Comparison of ENCODE assay signal across 1 cellular context in the genomic region with DNA sequence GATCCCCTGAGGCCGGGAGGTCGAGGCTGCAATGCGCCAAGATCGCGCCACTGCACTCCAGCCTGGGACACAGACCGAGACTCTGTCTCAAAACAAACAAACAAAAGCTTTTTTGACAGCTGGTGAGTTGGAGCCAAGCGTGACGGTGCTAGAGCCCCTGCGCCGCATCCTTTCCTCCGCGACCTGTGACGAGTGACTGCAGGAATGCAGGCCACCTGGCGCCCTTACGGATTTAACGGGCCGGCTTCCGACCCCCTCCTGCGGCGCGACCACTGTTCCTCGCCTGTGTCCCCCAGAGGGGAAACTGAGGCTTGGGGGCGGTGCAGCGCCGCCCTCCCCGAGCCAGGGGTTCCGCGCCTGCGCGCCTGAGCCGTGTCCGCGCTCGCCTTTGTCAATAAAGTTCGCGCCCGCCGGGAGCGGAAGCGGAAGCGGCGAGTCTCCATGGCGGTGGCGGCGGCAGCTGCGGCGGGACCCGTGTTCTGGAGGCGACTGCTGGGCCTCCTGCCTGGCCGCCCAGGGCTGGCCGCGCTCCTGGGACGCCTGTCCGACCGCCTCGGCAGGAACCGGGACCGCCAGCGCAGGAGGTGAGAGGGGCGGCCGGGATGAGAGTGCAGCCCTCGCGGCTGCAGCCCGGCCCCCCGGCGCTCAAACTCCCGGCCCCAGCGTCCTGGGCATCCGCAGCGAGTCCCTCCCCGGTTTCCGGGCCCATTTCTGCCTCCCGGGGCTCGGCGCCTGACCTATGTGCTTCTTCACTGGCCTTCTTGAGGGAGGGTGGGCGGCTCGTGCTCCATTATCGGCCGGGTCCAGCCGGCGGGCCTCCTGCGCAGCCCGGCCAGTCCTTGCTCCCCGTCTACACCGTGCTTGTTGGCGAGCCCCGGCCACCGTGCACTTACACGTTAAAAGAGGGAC.
TF ChIP-seq lines count a peak whose summit lies in the region.

A gene with protein sequence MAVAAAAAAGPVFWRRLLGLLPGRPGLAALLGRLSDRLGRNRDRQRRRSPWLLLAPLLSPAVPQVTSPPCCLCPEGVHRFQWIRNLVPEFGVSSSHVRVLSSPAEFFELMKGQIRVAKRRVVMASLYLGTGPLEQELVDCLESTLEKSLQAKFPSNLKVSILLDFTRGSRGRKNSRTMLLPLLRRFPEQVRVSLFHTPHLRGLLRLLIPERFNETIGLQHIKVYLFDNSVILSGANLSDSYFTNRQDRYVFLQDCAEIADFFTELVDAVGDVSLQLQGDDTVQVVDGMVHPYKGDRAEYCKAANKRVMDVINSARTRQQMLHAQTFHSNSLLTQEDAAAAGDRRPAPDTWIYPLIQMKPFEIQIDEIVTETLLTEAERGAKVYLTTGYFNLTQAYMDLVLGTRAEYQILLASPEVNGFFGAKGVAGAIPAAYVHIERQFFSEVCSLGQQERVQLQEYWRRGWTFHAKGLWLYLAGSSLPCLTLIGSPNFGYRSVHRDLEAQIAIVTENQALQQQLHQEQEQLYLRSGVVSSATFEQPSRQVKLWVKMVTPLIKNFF (plus strand): TSS at position 425 of the 909 bp plus-strand sequence. CDS start 17 bp downstream, at position 442.

TF ChIP-seq in HepG2, 621 proteins besides CTCF, POLR2A, EP300 and RAD21 (continued from another document and continues in another):
- TF ChIP-seq, protein P1, sequence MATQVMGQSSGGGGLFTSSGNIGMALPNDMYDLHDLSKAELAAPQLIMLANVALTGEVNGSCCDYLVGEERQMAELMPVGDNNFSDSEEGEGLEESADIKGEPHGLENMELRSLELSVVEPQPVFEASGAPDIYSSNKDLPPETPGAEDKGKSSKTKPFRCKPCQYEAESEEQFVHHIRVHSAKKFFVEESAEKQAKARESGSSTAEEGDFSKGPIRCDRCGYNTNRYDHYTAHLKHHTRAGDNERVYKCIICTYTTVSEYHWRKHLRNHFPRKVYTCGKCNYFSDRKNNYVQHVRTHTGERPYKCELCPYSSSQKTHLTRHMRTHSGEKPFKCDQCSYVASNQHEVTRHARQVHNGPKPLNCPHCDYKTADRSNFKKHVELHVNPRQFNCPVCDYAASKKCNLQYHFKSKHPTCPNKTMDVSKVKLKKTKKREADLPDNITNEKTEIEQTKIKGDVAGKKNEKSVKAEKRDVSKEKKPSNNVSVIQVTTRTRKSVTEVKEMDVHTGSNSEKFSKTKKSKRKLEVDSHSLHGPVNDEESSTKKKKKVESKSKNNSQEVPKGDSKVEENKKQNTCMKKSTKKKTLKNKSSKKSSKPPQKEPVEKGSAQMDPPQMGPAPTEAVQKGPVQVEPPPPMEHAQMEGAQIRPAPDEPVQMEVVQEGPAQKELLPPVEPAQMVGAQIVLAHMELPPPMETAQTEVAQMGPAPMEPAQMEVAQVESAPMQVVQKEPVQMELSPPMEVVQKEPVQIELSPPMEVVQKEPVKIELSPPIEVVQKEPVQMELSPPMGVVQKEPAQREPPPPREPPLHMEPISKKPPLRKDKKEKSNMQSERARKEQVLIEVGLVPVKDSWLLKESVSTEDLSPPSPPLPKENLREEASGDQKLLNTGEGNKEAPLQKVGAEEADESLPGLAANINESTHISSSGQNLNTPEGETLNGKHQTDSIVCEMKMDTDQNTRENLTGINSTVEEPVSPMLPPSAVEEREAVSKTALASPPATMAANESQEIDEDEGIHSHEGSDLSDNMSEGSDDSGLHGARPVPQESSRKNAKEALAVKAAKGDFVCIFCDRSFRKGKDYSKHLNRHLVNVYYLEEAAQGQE (IDR thresholded peaks at IDR 0.05; ENCODE audit: borderline replicate concordance in 1 of 2, low read depth in 1 of 2, low read length in 2 of 2) = peak in 1 of 2 experiments; percentile 67; a peak in 1 of 4 replicates
- TF ChIP-seq SRSF9 (IDR thresholded peaks at IDR 0.05; ENCODE audit: borderline replicate concordance, insufficient read depth, low read depth, low read length, poor library complexity, severe bottlenecking) (no peak), IKZF4 (CRISPR knock-in tag; IDR thresholded peaks at IDR 0.05; ENCODE audit: borderline replicate concordance, low read depth, not compliant biosample characterization) (peak; percentile 96), ZNF629 (CRISPR knock-in tag; conservative IDR thresholded peaks at IDR 0.05) (no peak), AHR (CRISPR knock-in tag; IDR thresholded peaks at IDR 0.05) (no peak), PHF8 (CRISPR knock-in tag; IDR thresholded peaks at IDR 0.05) (peak; percentile 96), ZNF549 (CRISPR knock-in tag; IDR thresholded peaks at IDR 0.05) (no peak), KLF6 (CRISPR knock-in tag; IDR thresholded peaks at IDR 0.05) (no peak), POLR2AphosphoS5 (IDR thresholded peaks at IDR 0.05; ENCODE audit: low read depth, low read length) (peak; percentile 78), NFE2L1 (CRISPR knock-in tag; IDR thresholded peaks at IDR 0.05; ENCODE audit: borderline replicate concordance) (no peak; the same call in 1 of the 2 replicates), KMT2A (CRISPR knock-in tag; IDR thresholded peaks at IDR 0.05) (peak; percentile 98), RORA (CRISPR knock-in tag; IDR thresholded peaks at IDR 0.05) (no peak), FOXO1 (CRISPR knock-in tag; IDR thresholded peaks at IDR 0.05) (peak; percentile 55; the same call in 1 of the 2 replicates), PHF21A (CRISPR knock-in tag; IDR thresholded peaks at IDR 0.05) (peak; percentile 79), FLYWCH1 (CRISPR knock-in tag; IDR thresholded peaks at IDR 0.05) (no peak), ZNF451 (CRISPR knock-in tag; IDR thresholded peaks at IDR 0.05) (no peak), HNRNPL (IDR thresholded peaks at IDR 0.05; ENCODE audit: low read depth, low read length) (no peak), SRY (CRISPR knock-in tag; IDR thresholded peaks at IDR 0.05) (no peak), POLR2G (IDR thresholded peaks at IDR 0.05; ENCODE audit: low read depth, low read length) (peak; percentile 92), TAF15 (IDR thresholded peaks at IDR 0.05; ENCODE audit: low read depth, low read length, poor library complexity, severe bottlenecking) (no peak), KLF15 (CRISPR knock-in tag; IDR thresholded peaks at IDR 0.05; ENCODE audit: borderline replicate concordance) (no peak), CBX5 (CRISPR knock-in tag; IDR thresholded peaks at IDR 0.05; ENCODE audit: borderline replicate concordance) (peak; percentile 91; the same call in 1 of the 2 replicates), ZFP90 (CRISPR knock-in tag; IDR thresholded peaks at IDR 0.05; ENCODE audit: borderline replicate concordance) (peak; percentile 80; the same call in 1 of the 2 replicates), ONECUT2 (CRISPR knock-in tag; IDR thresholded peaks at IDR 0.05) (no peak), ZSCAN9 (CRISPR knock-in tag; IDR thresholded peaks at IDR 0.05; ENCODE audit: borderline replicate concordance) (no peak), ZNF572 (CRISPR knock-in tag; IDR thresholded peaks at IDR 0.05) (no peak)
- TF ChIP-seq, protein P2, sequence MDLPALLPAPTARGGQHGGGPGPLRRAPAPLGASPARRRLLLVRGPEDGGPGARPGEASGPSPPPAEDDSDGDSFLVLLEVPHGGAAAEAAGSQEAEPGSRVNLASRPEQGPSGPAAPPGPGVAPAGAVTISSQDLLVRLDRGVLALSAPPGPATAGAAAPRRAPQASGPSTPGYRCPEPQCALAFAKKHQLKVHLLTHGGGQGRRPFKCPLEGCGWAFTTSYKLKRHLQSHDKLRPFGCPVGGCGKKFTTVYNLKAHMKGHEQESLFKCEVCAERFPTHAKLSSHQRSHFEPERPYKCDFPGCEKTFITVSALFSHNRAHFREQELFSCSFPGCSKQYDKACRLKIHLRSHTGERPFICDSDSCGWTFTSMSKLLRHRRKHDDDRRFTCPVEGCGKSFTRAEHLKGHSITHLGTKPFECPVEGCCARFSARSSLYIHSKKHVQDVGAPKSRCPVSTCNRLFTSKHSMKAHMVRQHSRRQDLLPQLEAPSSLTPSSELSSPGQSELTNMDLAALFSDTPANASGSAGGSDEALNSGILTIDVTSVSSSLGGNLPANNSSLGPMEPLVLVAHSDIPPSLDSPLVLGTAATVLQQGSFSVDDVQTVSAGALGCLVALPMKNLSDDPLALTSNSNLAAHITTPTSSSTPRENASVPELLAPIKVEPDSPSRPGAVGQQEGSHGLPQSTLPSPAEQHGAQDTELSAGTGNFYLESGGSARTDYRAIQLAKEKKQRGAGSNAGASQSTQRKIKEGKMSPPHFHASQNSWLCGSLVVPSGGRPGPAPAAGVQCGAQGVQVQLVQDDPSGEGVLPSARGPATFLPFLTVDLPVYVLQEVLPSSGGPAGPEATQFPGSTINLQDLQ (CRISPR knock-in tag; IDR thresholded peaks at IDR 0.05) = peak; percentile 95
- TF ChIP-seq, protein P3, sequence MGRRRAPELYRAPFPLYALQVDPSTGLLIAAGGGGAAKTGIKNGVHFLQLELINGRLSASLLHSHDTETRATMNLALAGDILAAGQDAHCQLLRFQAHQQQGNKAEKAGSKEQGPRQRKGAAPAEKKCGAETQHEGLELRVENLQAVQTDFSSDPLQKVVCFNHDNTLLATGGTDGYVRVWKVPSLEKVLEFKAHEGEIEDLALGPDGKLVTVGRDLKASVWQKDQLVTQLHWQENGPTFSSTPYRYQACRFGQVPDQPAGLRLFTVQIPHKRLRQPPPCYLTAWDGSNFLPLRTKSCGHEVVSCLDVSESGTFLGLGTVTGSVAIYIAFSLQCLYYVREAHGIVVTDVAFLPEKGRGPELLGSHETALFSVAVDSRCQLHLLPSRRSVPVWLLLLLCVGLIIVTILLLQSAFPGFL (CRISPR knock-in tag; IDR thresholded peaks at IDR 0.05) = no peak
- TF ChIP-seq, protein P4, sequence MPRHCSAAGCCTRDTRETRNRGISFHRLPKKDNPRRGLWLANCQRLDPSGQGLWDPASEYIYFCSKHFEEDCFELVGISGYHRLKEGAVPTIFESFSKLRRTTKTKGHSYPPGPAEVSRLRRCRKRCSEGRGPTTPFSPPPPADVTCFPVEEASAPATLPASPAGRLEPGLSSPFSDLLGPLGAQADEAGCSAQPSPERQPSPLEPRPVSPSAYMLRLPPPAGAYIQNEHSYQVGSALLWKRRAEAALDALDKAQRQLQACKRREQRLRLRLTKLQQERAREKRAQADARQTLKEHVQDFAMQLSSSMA (CRISPR knock-in tag; IDR thresholded peaks at IDR 0.05) = no peak
- TF ChIP-seq, protein P5, sequence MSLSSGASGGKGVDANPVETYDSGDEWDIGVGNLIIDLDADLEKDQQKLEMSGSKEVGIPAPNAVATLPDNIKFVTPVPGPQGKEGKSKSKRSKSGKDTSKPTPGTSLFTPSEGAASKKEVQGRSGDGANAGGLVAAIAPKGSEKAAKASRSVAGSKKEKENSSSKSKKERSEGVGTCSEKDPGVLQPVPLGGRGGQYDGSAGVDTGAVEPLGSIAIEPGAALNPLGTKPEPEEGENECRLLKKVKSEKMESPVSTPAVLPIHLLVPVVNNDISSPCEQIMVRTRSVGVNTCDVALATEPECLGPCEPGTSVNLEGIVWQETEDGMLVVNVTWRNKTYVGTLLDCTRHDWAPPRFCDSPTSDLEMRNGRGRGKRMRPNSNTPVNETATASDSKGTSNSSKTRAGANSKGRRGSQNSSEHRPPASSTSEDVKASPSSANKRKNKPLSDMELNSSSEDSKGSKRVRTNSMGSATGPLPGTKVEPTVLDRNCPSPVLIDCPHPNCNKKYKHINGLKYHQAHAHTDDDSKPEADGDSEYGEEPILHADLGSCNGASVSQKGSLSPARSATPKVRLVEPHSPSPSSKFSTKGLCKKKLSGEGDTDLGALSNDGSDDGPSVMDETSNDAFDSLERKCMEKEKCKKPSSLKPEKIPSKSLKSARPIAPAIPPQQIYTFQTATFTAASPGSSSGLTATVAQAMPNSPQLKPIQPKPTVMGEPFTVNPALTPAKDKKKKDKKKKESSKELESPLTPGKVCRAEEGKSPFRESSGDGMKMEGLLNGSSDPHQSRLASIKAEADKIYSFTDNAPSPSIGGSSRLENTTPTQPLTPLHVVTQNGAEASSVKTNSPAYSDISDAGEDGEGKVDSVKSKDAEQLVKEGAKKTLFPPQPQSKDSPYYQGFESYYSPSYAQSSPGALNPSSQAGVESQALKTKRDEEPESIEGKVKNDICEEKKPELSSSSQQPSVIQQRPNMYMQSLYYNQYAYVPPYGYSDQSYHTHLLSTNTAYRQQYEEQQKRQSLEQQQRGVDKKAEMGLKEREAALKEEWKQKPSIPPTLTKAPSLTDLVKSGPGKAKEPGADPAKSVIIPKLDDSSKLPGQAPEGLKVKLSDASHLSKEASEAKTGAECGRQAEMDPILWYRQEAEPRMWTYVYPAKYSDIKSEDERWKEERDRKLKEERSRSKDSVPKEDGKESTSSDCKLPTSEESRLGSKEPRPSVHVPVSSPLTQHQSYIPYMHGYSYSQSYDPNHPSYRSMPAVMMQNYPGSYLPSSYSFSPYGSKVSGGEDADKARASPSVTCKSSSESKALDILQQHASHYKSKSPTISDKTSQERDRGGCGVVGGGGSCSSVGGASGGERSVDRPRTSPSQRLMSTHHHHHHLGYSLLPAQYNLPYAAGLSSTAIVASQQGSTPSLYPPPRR (CRISPR knock-in tag; IDR thresholded peaks at IDR 0.05; ENCODE audit: borderline replicate concordance) = peak; percentile 87
- TF ChIP-seq, protein P6, sequence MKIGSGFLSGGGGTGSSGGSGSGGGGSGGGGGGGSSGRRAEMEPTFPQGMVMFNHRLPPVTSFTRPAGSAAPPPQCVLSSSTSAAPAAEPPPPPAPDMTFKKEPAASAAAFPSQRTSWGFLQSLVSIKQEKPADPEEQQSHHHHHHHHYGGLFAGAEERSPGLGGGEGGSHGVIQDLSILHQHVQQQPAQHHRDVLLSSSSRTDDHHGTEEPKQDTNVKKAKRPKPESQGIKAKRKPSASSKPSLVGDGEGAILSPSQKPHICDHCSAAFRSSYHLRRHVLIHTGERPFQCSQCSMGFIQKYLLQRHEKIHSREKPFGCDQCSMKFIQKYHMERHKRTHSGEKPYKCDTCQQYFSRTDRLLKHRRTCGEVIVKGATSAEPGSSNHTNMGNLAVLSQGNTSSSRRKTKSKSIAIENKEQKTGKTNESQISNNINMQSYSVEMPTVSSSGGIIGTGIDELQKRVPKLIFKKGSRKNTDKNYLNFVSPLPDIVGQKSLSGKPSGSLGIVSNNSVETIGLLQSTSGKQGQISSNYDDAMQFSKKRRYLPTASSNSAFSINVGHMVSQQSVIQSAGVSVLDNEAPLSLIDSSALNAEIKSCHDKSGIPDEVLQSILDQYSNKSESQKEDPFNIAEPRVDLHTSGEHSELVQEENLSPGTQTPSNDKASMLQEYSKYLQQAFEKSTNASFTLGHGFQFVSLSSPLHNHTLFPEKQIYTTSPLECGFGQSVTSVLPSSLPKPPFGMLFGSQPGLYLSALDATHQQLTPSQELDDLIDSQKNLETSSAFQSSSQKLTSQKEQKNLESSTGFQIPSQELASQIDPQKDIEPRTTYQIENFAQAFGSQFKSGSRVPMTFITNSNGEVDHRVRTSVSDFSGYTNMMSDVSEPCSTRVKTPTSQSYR (CRISPR knock-in tag; IDR thresholded peaks at IDR 0.05; ENCODE audit: borderline replicate concordance) = peak; percentile 55; the same call in 1 of the 2 replicates
- TF ChIP-seq, protein P7, sequence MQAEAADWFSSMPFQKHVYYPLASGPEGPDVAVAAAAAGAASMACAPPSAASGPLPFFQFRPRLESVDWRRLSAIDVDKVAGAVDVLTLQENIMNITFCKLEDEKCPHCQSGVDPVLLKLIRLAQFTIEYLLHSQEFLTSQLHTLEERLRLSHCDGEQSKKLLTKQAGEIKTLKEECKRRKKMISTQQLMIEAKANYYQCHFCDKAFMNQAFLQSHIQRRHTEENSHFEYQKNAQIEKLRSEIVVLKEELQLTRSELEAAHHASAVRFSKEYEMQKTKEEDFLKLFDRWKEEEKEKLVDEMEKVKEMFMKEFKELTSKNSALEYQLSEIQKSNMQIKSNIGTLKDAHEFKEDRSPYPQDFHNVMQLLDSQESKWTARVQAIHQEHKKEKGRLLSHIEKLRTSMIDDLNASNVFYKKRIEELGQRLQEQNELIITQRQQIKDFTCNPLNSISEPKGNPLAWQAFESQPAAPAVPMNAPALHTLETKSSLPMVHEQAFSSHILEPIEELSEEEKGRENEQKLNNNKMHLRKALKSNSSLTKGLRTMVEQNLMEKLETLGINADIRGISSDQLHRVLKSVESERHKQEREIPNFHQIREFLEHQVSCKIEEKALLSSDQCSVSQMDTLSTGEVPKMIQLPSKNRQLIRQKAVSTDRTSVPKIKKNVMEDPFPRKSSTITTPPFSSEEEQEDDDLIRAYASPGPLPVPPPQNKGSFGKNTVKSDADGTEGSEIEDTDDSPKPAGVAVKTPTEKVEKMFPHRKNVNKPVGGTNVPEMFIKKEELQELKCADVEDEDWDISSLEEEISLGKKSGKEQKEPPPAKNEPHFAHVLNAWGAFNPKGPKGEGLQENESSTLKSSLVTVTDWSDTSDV (CRISPR knock-in tag; IDR thresholded peaks at IDR 0.05) = no peak
